11 cellular contexts compared by ENCODE assay signal in genomic region chr11:67631427-67631826, GRCh38. TPM values are rescaled to one million over a fixed set of nuclear protein-coding genes. Genes with fewer than 3 reads are reported as not detected.
DNase-seq lines count a peak whose midpoint lies in the region; TF ChIP-seq lines count a peak whose summit lies in the region.
"Had no signal": no experiment of that assay in that cellular context is flagged by ENCODE, and none has a peak within 500 bp of the region (broad histone marks: within the 10 kb centered on the region; RNA-seq: fewer than 3 reads in every experiment).

No MANE protein-coding gene starts in this region.

- H3K9me3 Mint-ChIP-seq in Caco-2 (ENCODE audit: unreplicated experiment) (peaks cover 7% of the 10 kb centered on the region), Calu3 (ENCODE audit: low read depth, unreplicated experiment) (no peaks in the 10 kb centered on the region)

- H3K36me3 ChIP-seq in Caco-2 (ENCODE audit: control insufficient read depth, insufficient read depth, low read length) (no peaks in the 10 kb centered on the region), PC-9 (ENCODE audit: low read depth) (no peaks in the 10 kb centered on the region), right atrium auricular region (no peaks in the 10 kb centered on the region)

- H3K4me3 Mint-ChIP-seq in Caco-2 (ENCODE audit: unreplicated experiment), result peak overlapping the region; percentile 76
- H3K4me3 Mint-ChIP-seq in Calu3 (ENCODE audit: low read depth, unreplicated experiment), result no peak overlapping the region

- BruUV-seq in Caco-2 (replicated peaks; lab: Mats Ljungman, UMichigan) (no TSS peak), PC-9 (replicated peaks; lab: Mats Ljungman, UMichigan) (no TSS peak), Calu3 (replicated peaks; lab: Mats Ljungman, UMichigan) (no TSS peak)

- H3K27ac Mint-ChIP-seq in Caco-2 (ENCODE audit: unreplicated experiment), result peak overlapping the region; percentile 86
- H3K27ac Mint-ChIP-seq in Calu3 (ENCODE audit: unreplicated experiment), result no peak overlapping the region

- peak overlapping the region; percentile 91 for H3K4me2 ChIP-seq in PC-9

- H3K9me3 ChIP-seq in Caco-2 (no peaks in the 10 kb centered on the region), PC-9 (ENCODE audit: insufficient read depth, low read depth) (no peaks in the 10 kb centered on the region), right atrium auricular region (no peaks in the 10 kb centered on the region)

- no peaks in the 10 kb centered on the region for H3K79me2 ChIP-seq in PC-9 (ENCODE audit: low read depth)

- no peak overlapping the region for H2AFZ ChIP-seq in PC-9

- no peak for TF ChIP-seq CTCF in Caco-2 (IDR thresholded peaks at IDR 0.05; ENCODE audit: insufficient read depth in 1 of 2, low read depth in 1 of 2, low read length in 1 of 2, severe bottlenecking in 1 of 2, unreplicated experiment in 1 of 2)
- no peak for TF ChIP-seq CTCF in PC-9 (conservative IDR thresholded peaks at IDR 0.05)
- TF ChIP-seq CTCF in right atrium auricular region (IDR thresholded peaks at IDR 0.05), result no peak
- TF ChIP-seq CTCF in Calu3 (IDR thresholded peaks at IDR 0.05; ENCODE audit: unreplicated experiment), result no peak

- peak in 1 of 2 experiments; percentile 60 for DNase-seq in Caco-2
- no peak for DNase-seq in PC-9
- no peak for DNase-seq in right atrium auricular region (ENCODE audit: low spot score)
- peak; percentile 66 for DNase-seq in posterior vena cava (ENCODE audit: low spot score)
- DNase-seq in Calu3, result no peak
- DNase-seq in ACHN, result no peak
- no peak for DNase-seq in AG08396 (ENCODE audit: low spot score)
- DNase-seq: GOT3; NCI-H1105; NK-92 treated with Interleukin-12 subunit alpha and Interleukin-12 subunit beta, amount 100 ng/mL, for 24 hours; stimulated activated naive CD4-positive, alpha-beta T cell treated with Interleukin-2 at 50 U/mL for 16 hours had no signal

- H3K9me2 ChIP-seq in PC-9 (ENCODE audit: insufficient read depth), result no peaks in the 10 kb centered on the region

- H4K20me1 ChIP-seq in PC-9 (ENCODE audit: insufficient read depth), result no peaks in the 10 kb centered on the region

- CTCF ChIA-PET in Caco-2 (lab: Charles Lee), result interaction anchor here (0.6 to 2.8 kb wide), 3 partner anchors 17 to 58 kb away, joined by 3 to 36 read pairs (median 10); no protein-coding TSS in a partner anchor
- CTCF ChIA-PET in PC-9 (lab: Charles Lee), result no interaction called here
- CTCF ChIA-PET in Calu3 (lab: Charles Lee), result interaction anchor here (1.0 to 2.8 kb wide), 2 partner anchors 15 to 17 kb away, joined by 3 to 17 read pairs; no protein-coding TSS in a partner anchor

- peaks cover 11% of the 10 kb centered on the region for H3K4me1 ChIP-seq in Caco-2
- H3K4me1 ChIP-seq in PC-9 (replicated peaks; ENCODE audit: insufficient read depth), result peaks cover 8% of the 10 kb centered on the region
- peaks cover 0 to 31% of the 10 kb centered on the region in 2 donors for H3K4me1 ChIP-seq in right atrium auricular region

- POLR2A ChIA-PET in Caco-2 (lab: Charles Lee) (interaction anchor here (0.6 kb wide), 1 partner anchor 296 kb away, joined by 3 read pairs; no protein-coding TSS in a partner anchor), PC-9 (lab: Charles Lee; ENCODE audit: unreplicated experiment) (no interaction called here)

- intact Hi-C loops in Caco-2 (cut with micrococcal nuclease; ENCODE audit: unreplicated experiment), result no loop called here
- intact Hi-C loops in PC-9 (cut with micrococcal nuclease; ENCODE audit: unreplicated experiment), result loop anchor here (2.0 kb wide), 1 partner anchor 49 kb away; the partner anchor contains the start of gene GSTP1
- intact Hi-C loops in posterior vena cava (cut with DNase I), result no loop called here
- intact Hi-C loops in Calu3 (cut with micrococcal nuclease; ENCODE audit: unreplicated experiment), result no loop called here

- H3K4me1 Mint-ChIP-seq in Caco-2 (ENCODE audit: low read depth, unreplicated experiment) (peaks cover 7% of the 10 kb centered on the region), Calu3 (ENCODE audit: low read depth, unreplicated experiment) (no peaks in the 10 kb centered on the region)

- H3K36me3 Mint-ChIP-seq in Caco-2 (ENCODE audit: insufficient read depth, unreplicated experiment), result peaks cover 26% of the 10 kb centered on the region
- H3K36me3 Mint-ChIP-seq in Calu3 (ENCODE audit: insufficient read depth, unreplicated experiment), result peaks cover 11% of the 10 kb centered on the region

- H3F3A ChIP-seq in PC-9 (ENCODE audit: insufficient read depth, low read depth), result peaks cover 3% of the 10 kb centered on the region; the same call in 1 of the 2 replicates

- H3K27ac ChIP-seq in PC-9, result no peak overlapping the region
- H3K27ac ChIP-seq in right atrium auricular region, result peak overlapping the region; percentile 93 to 95

- no peaks in the 10 kb centered on the region for H3K27me3 Mint-ChIP-seq in Caco-2 (ENCODE audit: insufficient read depth, unreplicated experiment)
- no peaks in the 10 kb centered on the region for H3K27me3 Mint-ChIP-seq in Calu3 (ENCODE audit: unreplicated experiment)

- in situ Hi-C loops in ACHN (cut with HindIII; ENCODE audit: low pct_ligation_motif_present, low pct_unique_long_range_greater_than_20kb, low sequenced_read_pairs), result no loop called here

- H3K27me3 ChIP-seq in Caco-2 (replicated peaks; ENCODE audit: control insufficient read depth, insufficient read depth, low read length) (no peaks in the 10 kb centered on the region), PC-9 (ENCODE audit: insufficient read depth, low read depth) (no peaks in the 10 kb centered on the region), right atrium auricular region (no peaks in the 10 kb centered on the region)

- H3K4me3 ChIP-seq in Caco-2 (ENCODE audit: low read depth, low read length) (no peak overlapping the region; the same call in 1 of the 2 replicates), PC-9 (no peak overlapping the region), right atrium auricular region (no peak overlapping the region)

RNA-seq across cellular contexts. Expression of gene NUDT8, which starts 1.7 kb away (rescaled TPM):
- 15.0 and 18.1 TPM in 2 replicates for total RNA-seq in Caco-2 (2022)
- 25.5 and 33.3 TPM in 2 replicates for total RNA-seq in PC-9 (2021)
- 10 to 100 TPM; 29.8 to 78.6 TPM for total RNA-seq in right atrium auricular region
- total RNA-seq in posterior vena cava, result 1 to 10 TPM; 4.6 to 5.7 TPM
- total RNA-seq in Calu3 (2022), result 9.7 and 12.7 TPM in 2 replicates

RNA-seq across cellular contexts. Expression of gene TBX10, which starts 8.1 kb away (rescaled TPM):
- not detected in 2 replicates for total RNA-seq in Caco-2 (2022)
- not detected in 2 replicates for total RNA-seq in PC-9 (2021)
- total RNA-seq in right atrium auricular region, result not detected
- total RNA-seq in posterior vena cava, result not detected
- not detected in 2 replicates for total RNA-seq in Calu3 (2022)

RNA-seq across cellular contexts. Expression of gene ACY3, which starts 19.1 kb away (rescaled TPM):
- total RNA-seq in Caco-2 (2022) (2.4 and 4.2 TPM in 2 replicates), PC-9 (2021) (0.81 TPM in 1 of 2 replicates, not detected in the other), right atrium auricular region (not detected), posterior vena cava (not detected), Calu3 (2022) (0.83 and 2.0 TPM in 2 replicates)

RNA-seq across cellular contexts. Expression of gene NDUFV1, which starts 24.7 kb away (rescaled TPM):
- total RNA-seq in Caco-2 (2022), result 358 and 375 TPM in 2 replicates
- total RNA-seq in PC-9 (2021), result 321 and 463 TPM in 2 replicates
- total RNA-seq in right atrium auricular region, result 100 to 1,000 TPM; 424 to 522 TPM
- total RNA-seq in posterior vena cava, result 100 to 1,000 TPM; 112 to 116 TPM
- total RNA-seq in Calu3 (2022), result 216 and 233 TPM in 2 replicates

RNA-seq across cellular contexts. Expression of gene ALDH3B2, which starts 43.0 kb away (rescaled TPM):
- total RNA-seq in Caco-2 (2022) (0.26 and 0.54 TPM in 2 replicates), PC-9 (2021) (4.8 and 9.8 TPM in 2 replicates), right atrium auricular region (not detected), posterior vena cava (not detected), Calu3 (2022) (2.4 and 2.9 TPM in 2 replicates)
